1 cellular context compared by ENCODE assay signal in genomic region chr10:33800545-33800944, GRCh38.
TF ChIP-seq lines count a peak whose summit lies in the region.

No MANE protein-coding gene starts in this region.

TF ChIP-seq in GM12878, 131 proteins besides CTCF, POLR2A, EP300 and RAD21 (continued from another document):
- no peak for TF ChIP-seq RELA (IDR thresholded peaks at IDR 0.05; ENCODE audit: borderline replicate concordance, partially characterized antibody)
- TF ChIP-seq CHD4 (IDR thresholded peaks at IDR 0.05) = no peak
TF ChIP-seq in GM12878: peak in this region for 0.
